In genomic region chr4:1726146-1726934, GRCh38 we compare ENCODE assay signal across 8 cellular contexts. TPM values are rescaled to one million over a fixed set of nuclear protein-coding genes. Genes with fewer than 3 reads are reported as not detected.
DNase-seq lines count a peak whose midpoint lies in the region; ATAC-seq and TF ChIP-seq lines count a peak whose summit lies in the region.

No MANE protein-coding gene starts in this region.

- H3K4me3 ChIP-seq in GM12865 (ENCODE audit: low read depth, low read length) (no peak overlapping the region), upper lobe of right lung (no peak overlapping the region)

- ATAC-seq in activated naive CD4-positive, alpha-beta T cell treated with anti-CD3 and anti-CD28 coated beads, Interleukin-2, amount 50 U/mL, for 72 hours, result peak in 1 of 2 donors; percentile 21
- ATAC-seq in upper lobe of right lung (peak; percentile 82), HG02610 (IDR thresholded peaks at IDR 0.05; ENCODE audit: unreplicated experiment) (no peak)

- H3K27ac ChIP-seq in upper lobe of right lung, result peak overlapping the region; percentile 79

- peak overlapping the region; percentile 20 for H3K4me3 Mint-ChIP-seq in glutamatergic neuron (ENCODE audit: unreplicated experiment)

- peaks cover 37% of the 10 kb centered on the region for H3K4me1 ChIP-seq in upper lobe of right lung

- TF ChIP-seq CTCF in GM12865 (IDR thresholded peaks at IDR 0.05; ENCODE audit: insufficient read depth, low read depth, low read length, missing control alignments), result peak; percentile 95
- peak; percentile 99 for TF ChIP-seq CTCF in glutamatergic neuron (IDR thresholded peaks at IDR 0.05; ENCODE audit: partially characterized antibody, unreplicated experiment)
- peak; percentile 100 for TF ChIP-seq CTCF in upper lobe of right lung (IDR thresholded peaks at IDR 0.05)

- DNase-seq in GM12865 (ENCODE audit: low read depth), result peak; percentile 89
- DNase-seq in NCI-H1048 (lab: John Stamatoyannopoulos, UW), result peak; percentile 40
- peak; percentile 62 to 67 for DNase-seq in SW 1271 (lab: John Stamatoyannopoulos, UW)
- DNase-seq in activated naive CD4-positive, alpha-beta T cell treated with anti-CD3 and anti-CD28 coated beads, Interleukin-2, amount 50 U/mL, for 72 hours (ENCODE audit: low spot score in 2 of 2), result peak; percentile 82 to 94
- DNase-seq in glutamatergic neuron, result peak; percentile 98
- peak; percentile 97 for DNase-seq in posterior vena cava (ENCODE audit: low spot score)
- peak; percentile 93 for DNase-seq in upper lobe of right lung

- H3K27ac Mint-ChIP-seq in activated naive CD4-positive, alpha-beta T cell treated with anti-CD3 and anti-CD28 coated beads, Interleukin-2, amount 50 U/mL, for 72 hours, result peak overlapping the region; percentile 81 to 94
- peak overlapping the region; percentile 88 for H3K27ac Mint-ChIP-seq in glutamatergic neuron (ENCODE audit: unreplicated experiment)

- H3K9me3 Mint-ChIP-seq in activated naive CD4-positive, alpha-beta T cell treated with anti-CD3 and anti-CD28 coated beads, Interleukin-2, amount 50 U/mL, for 72 hours, result no peaks in the 10 kb centered on the region
- H3K9me3 Mint-ChIP-seq in glutamatergic neuron (ENCODE audit: unreplicated experiment), result peaks cover 11% of the 10 kb centered on the region

- intact Hi-C loops in posterior vena cava (cut with DNase I) (loop anchor here (5.0 to 10.0 kb wide), 2 partner anchors 34 to 372 kb away; no protein-coding TSS in a partner anchor), upper lobe of right lung (cut with DNase I) (loop anchor here (5.0 kb wide), 1 partner anchor 34 kb away; no protein-coding TSS in a partner anchor)

- peaks cover 71 to 73% of the 10 kb centered on the region in 2 donors for H3K36me3 Mint-ChIP-seq in activated naive CD4-positive, alpha-beta T cell treated with anti-CD3 and anti-CD28 coated beads, Interleukin-2, amount 50 U/mL, for 72 hours
- no peaks in the 10 kb centered on the region for H3K36me3 Mint-ChIP-seq in glutamatergic neuron (ENCODE audit: unreplicated experiment)

- H3K27me3 Mint-ChIP-seq in glutamatergic neuron (ENCODE audit: unreplicated experiment), result peaks cover 11% of the 10 kb centered on the region

- peaks cover 3% of the 10 kb centered on the region for H3K36me3 ChIP-seq in upper lobe of right lung

- H3K9me3 ChIP-seq in upper lobe of right lung, result no peaks in the 10 kb centered on the region

- peaks cover 6% of the 10 kb centered on the region for H3K4me1 Mint-ChIP-seq in glutamatergic neuron (ENCODE audit: low read depth, unreplicated experiment)

- H3K27me3 ChIP-seq in upper lobe of right lung, result no peaks in the 10 kb centered on the region

RNA-seq across cellular contexts. Expression of gene TACC3, which starts 5.0 kb away (rescaled TPM):
- 100 to 1,000 TPM; 195 to 295 TPM for total RNA-seq in activated naive CD4-positive, alpha-beta T cell treated with anti-CD3 and anti-CD28 coated beads, Interleukin-2, amount 50 U/mL, for 72 hours
- total RNA-seq in glutamatergic neuron (ENCODE audit: unreplicated experiment), result 23.0 TPM
- 1 to 10 TPM; 5.2 to 9.3 TPM for total RNA-seq in posterior vena cava
- total RNA-seq in upper lobe of right lung, result 13.3 TPM

RNA-seq across cellular contexts. Expression of gene TMEM129, which starts 5.2 kb away (rescaled TPM):
- total RNA-seq in activated naive CD4-positive, alpha-beta T cell treated with anti-CD3 and anti-CD28 coated beads, Interleukin-2, amount 50 U/mL, for 72 hours, result 10 to 100 TPM; 12.7 to 14.9 TPM
- total RNA-seq in glutamatergic neuron (ENCODE audit: unreplicated experiment) (23.8 TPM), posterior vena cava (10 to 100 TPM; 25.1 to 28.1 TPM), upper lobe of right lung (33.2 TPM)

RNA-seq across cellular contexts. Expression of gene SLBP, which starts 14.2 kb away (rescaled TPM):
- 100 to 1,000 TPM in 1 of 2 donors, 10 to 100 TPM in 1; 73.0 to 110 TPM for total RNA-seq in activated naive CD4-positive, alpha-beta T cell treated with anti-CD3 and anti-CD28 coated beads, Interleukin-2, amount 50 U/mL, for 72 hours
- 25.0 TPM for total RNA-seq in glutamatergic neuron (ENCODE audit: unreplicated experiment)
- total RNA-seq in posterior vena cava, result 10 to 100 TPM; 25.6 to 27.9 TPM
- 32.8 TPM for total RNA-seq in upper lobe of right lung

RNA-seq across cellular contexts. Expression of gene FAM53A, which starts 42.2 kb away (rescaled TPM):
- 1 to 10 TPM; 3.0 to 5.4 TPM for total RNA-seq in activated naive CD4-positive, alpha-beta T cell treated with anti-CD3 and anti-CD28 coated beads, Interleukin-2, amount 50 U/mL, for 72 hours
- total RNA-seq in glutamatergic neuron (ENCODE audit: unreplicated experiment), result 1.1 TPM
- total RNA-seq in posterior vena cava, result 1 to 10 TPM; 1.5 to 1.7 TPM
- total RNA-seq in upper lobe of right lung, result 2.8 TPM

Comparison
In these comparisons a context has a peak if more than half of its experiments do, and no peak if none do; other contexts are left out.
1. DNase-seq: peak in every context shown above with its lines; median percentile 98 in glutamatergic neuron; 97 in posterior vena cava; 93 in upper lobe of right lung; 89 in GM12865; 88 in activated naive CD4-positive, alpha-beta T cell treated with anti-CD3 and anti-CD28 coated beads, Interleukin-2, amount 50 U/mL, for 72 hours; 64 in SW 1271; 40 in NCI-H1048.